In the genomic region with DNA sequence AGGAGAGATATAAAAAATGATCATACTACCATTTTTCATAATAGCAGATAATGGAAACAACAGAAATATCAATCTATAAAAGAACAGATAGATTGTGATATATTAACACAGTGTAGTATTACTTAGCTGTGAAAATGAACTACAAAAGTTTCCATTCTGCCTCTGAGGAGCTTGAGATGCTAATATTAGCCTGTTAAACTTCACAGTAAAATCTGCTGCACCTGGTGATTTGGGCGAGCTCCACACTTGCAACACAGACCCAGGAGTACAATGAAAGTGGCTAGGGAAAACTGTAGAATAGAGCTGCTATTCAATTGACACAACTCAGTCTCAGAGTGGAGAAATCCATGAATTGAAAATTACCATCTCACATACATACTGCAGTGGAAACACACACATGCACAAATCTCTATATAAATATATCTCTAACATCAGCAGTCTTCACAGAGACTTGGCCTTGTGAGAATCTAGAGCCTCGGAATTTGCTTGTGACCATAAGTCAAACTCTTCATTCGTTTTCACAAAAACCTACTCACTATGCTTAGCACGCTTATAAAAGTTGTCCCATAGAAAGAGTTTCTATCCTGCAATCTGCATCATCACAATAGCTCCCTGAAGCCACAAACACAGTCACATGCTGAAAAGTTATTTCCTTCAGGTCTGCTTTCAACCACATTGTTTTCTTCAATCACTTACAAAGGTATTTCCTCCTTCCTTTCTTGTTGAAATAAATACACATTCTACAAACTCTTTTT, we compare ENCODE assay signal across 23 cellular contexts.
DNase-seq lines count a peak whose midpoint lies in the region; ATAC-seq, FAIRE-seq and TF ChIP-seq lines count a peak whose summit lies in the region.
"Had no signal": no experiment of that assay in that cellular context is flagged by ENCODE, and none has a peak within 500 bp of the region (broad histone marks: within the 10 kb centered on the region; RNA-seq: fewer than 3 reads in every experiment).

No MANE protein-coding gene starts in this region.

- DNase-seq in A549 (ENCODE audit: low read depth in 1 of 2, low spot score in 1 of 2) (no peak), H4 (ENCODE audit: low spot score) (peak; percentile 6), cerebellum (ENCODE audit: low spot score) (peak; percentile 40), Karpas-422 (no peak)
- no peak for DNase-seq in activated CD8-positive, alpha-beta memory T cell treated with anti-CD3 and anti-CD28 coated beads for 24 hours
- DNase-seq in activated naive CD8-positive, alpha-beta T cell treated with anti-CD3 and anti-CD28 coated beads for 36 hours = no peak
- DNase-seq: 8988T; Calu3; CD8-positive, alpha-beta T cell; DND-41; EL; H7; HFFc6 had no signal

- 1% methylated on average over 4 of the region's 4 CpGs for WGBS in A549 (ENCODE audit: missing lambda C conversion rate)

- no peak overlapping the region for H3K9ac ChIP-seq in KMS-11
- H3K9ac ChIP-seq in Karpas-422 (ENCODE audit: low read length) = no peak overlapping the region
- H3K9ac ChIP-seq: BLaER1 treated with 17β-estradiol and CSF1 and Interleukin-3, amounts not matched to agents 10 nM and 100 nM had no signal

- no peaks in the 10 kb centered on the region for H3K9me2 ChIP-seq in Karpas-422 (replicated peaks; ENCODE audit: insufficient read depth, low read length)

- peaks cover 4% of the 10 kb centered on the region for H3K9me3 Mint-ChIP-seq in activated naive CD8-positive, alpha-beta T cell treated with anti-CD3 and anti-CD28 coated beads for 36 hours
- H3K9me3 Mint-ChIP-seq: GM23338 had no signal

- H3K27me3 Mint-ChIP-seq in activated naive CD8-positive, alpha-beta T cell treated with anti-CD3 and anti-CD28 coated beads for 36 hours = no peaks in the 10 kb centered on the region
- H3K27me3 Mint-ChIP-seq: B cell, IgD-negative memory B cell had no signal

- no peak for FAIRE-seq in A549 (lab: Jason Lieb, UNC)
- FAIRE-seq: G401.6, GM12892, GM18507, HepG2 had no signal

- POLR2A ChIA-PET in A549 (lab: Yijun Ruan, JAX) = interaction anchor here (0.7 kb wide), 3 partner anchors 37 to 810 kb away, joined by 3 to 5 read pairs (median 4); no protein-coding TSS in a partner anchor

- ATAC-seq in A549 = no peak
- ATAC-seq: CD8-positive, alpha-beta T cell; GM23338; HCT116; HepG2 had no signal

- TF ChIP-seq EP300 in A549 (IDR thresholded peaks at IDR 0.05) = no peak

- no peaks in the 10 kb centered on the region for H3K27me3 ChIP-seq in KMS-11 (ENCODE audit: insufficient read depth, low read depth)
- H3K27me3 ChIP-seq in Karpas-422 (ENCODE audit: low read length) = no peaks in the 10 kb centered on the region
- H3K27me3 ChIP-seq: BLaER1 treated with 17β-estradiol and CSF1 and Interleukin-3, amounts not matched to agents 10 nM and 100 nM had no signal

- no peak overlapping the region for H3K4me3 Mint-ChIP-seq in activated naive CD8-positive, alpha-beta T cell treated with anti-CD3 and anti-CD28 coated beads for 36 hours
- H3K4me3 Mint-ChIP-seq: B cell; CD8-positive, alpha-beta T cell; GM23338; HFFc6; IgD-negative memory B cell had no signal

- H2AFZ ChIP-seq in KMS-11 (ENCODE audit: low read depth) = no peak overlapping the region
- H2AFZ ChIP-seq in Karpas-422 (ENCODE audit: low read length) = no peak overlapping the region
- H2AFZ ChIP-seq: GM23338 had no signal

- H3K36me3 Mint-ChIP-seq in activated naive CD8-positive, alpha-beta T cell treated with anti-CD3 and anti-CD28 coated beads for 36 hours = no peaks in the 10 kb centered on the region
- H3K36me3 Mint-ChIP-seq: CD8-positive, alpha-beta T cell had no signal

- no peaks in the 10 kb centered on the region for H3K36me3 ChIP-seq in KMS-11 (ENCODE audit: insufficient read depth)
- no peaks in the 10 kb centered on the region for H3K36me3 ChIP-seq in Karpas-422 (ENCODE audit: insufficient read depth, low read length)
- H3K36me3 ChIP-seq: BLaER1 treated with 17β-estradiol and CSF1 and Interleukin-3, amounts not matched to agents 10 nM and 100 nM had no signal

- H3K79me2 ChIP-seq in KMS-11 (ENCODE audit: insufficient read depth, low read depth) = no peaks in the 10 kb centered on the region
- no peaks in the 10 kb centered on the region for H3K79me2 ChIP-seq in Karpas-422 (ENCODE audit: low read length)

- TF ChIP-seq POLR2A in A549 (IDR thresholded peaks at IDR 0.05; ENCODE audit: low read length) = no peak

- H4K20me1 ChIP-seq in KMS-11 (ENCODE audit: insufficient read depth) = no peaks in the 10 kb centered on the region
- H4K20me1 ChIP-seq in Karpas-422 (ENCODE audit: insufficient read depth, low read depth, low read length) = no peaks in the 10 kb centered on the region
- H4K20me1 ChIP-seq: BLaER1 treated with 17β-estradiol and CSF1 and Interleukin-3, amounts not matched to agents 10 nM and 100 nM had no signal

- H3K4me2 ChIP-seq in A549 (no peak overlapping the region), KMS-11 (peak overlapping the region; percentile 34), Karpas-422 (ENCODE audit: low read depth, low read length, poor library complexity, severe bottlenecking) (no peak overlapping the region)
- H3K4me2 ChIP-seq: BLaER1 treated with 17β-estradiol and CSF1 and Interleukin-3, amounts not matched to agents 10 nM and 100 nM; GM23338 had no signal

- H3K4me1 ChIP-seq in A549 (no peaks in the 10 kb centered on the region), KMS-11 (ENCODE audit: low read depth, poor library complexity, severe bottlenecking) (peaks cover 21% of the 10 kb centered on the region), Karpas-422 (ENCODE audit: low read length) (no peaks in the 10 kb centered on the region)
- H3K4me1 ChIP-seq: BLaER1 treated with 17β-estradiol and CSF1 and Interleukin-3, amounts not matched to agents 10 nM and 100 nM had no signal

- H3K27ac Mint-ChIP-seq in activated naive CD8-positive, alpha-beta T cell treated with anti-CD3 and anti-CD28 coated beads for 36 hours = no peak overlapping the region
- H3K27ac Mint-ChIP-seq: B cell; CD8-positive, alpha-beta T cell; GM23338; HFFc6 had no signal

- no peak overlapping the region for H3K27ac ChIP-seq in A549
- H3K27ac ChIP-seq in KMS-11 = peak overlapping the region; percentile 37
- H3K27ac ChIP-seq in Karpas-422 (ENCODE audit: low read length) = no peak overlapping the region
- H3K27ac ChIP-seq: BLaER1 treated with 17β-estradiol and CSF1 and Interleukin-3, amounts not matched to agents 10 nM and 100 nM had no signal

- CTCF ChIA-PET in A549 (lab: Yijun Ruan, JAX) = interaction anchor here (0.7 to 1.2 kb wide), 2 partner anchors 9 to 1802 kb away, joined by 3 to 5 read pairs; no protein-coding TSS in a partner anchor

- H3K9me3 ChIP-seq in A549 = no peaks in the 10 kb centered on the region
- H3K9me3 ChIP-seq in Karpas-422 (ENCODE audit: low read length) = no peaks in the 10 kb centered on the region
- H3K9me3 ChIP-seq: BLaER1 treated with 17β-estradiol and CSF1 and Interleukin-3, amounts not matched to agents 10 nM and 100 nM had no signal

- no peaks in the 10 kb centered on the region for H3K4me1 Mint-ChIP-seq in activated naive CD8-positive, alpha-beta T cell treated with anti-CD3 and anti-CD28 coated beads for 36 hours
- H3K4me1 Mint-ChIP-seq: B cell, GM23338, IgD-negative memory B cell had no signal

- TF ChIP-seq CTCF in A549 (IDR thresholded peaks at IDR 0.05) (no peak), KMS-11 (conservative IDR thresholded peaks at IDR 0.05; ENCODE audit: low read depth, low read length) (no peak)

- TF ChIP-seq RAD21 in A549 (conservative IDR thresholded peaks at IDR 0.05 in 1 of 2, IDR thresholded peaks at IDR 0.05 in 1 of 2) = no peak

- H3K4me3 ChIP-seq in A549 (no peak overlapping the region), KMS-11 (IDR thresholded peaks at IDR 0.05; ENCODE audit: insufficient read depth, low read depth, low read length) (no peak overlapping the region), Karpas-422 (ENCODE audit: low read length) (no peak overlapping the region)
- H3K4me3 ChIP-seq: BLaER1 treated with 17β-estradiol and CSF1 and Interleukin-3, amounts not matched to agents 10 nM and 100 nM; GM23338 had no signal

TF ChIP-seq in A549, 52 proteins besides CTCF, POLR2A, EP300 and RAD21:
- 0 out of 2 replicates have a peak, but pooled peaks have one; percentile 52 for TF ChIP-seq RNF2 (IDR thresholded peaks at IDR 0.05; ENCODE audit: borderline replicate concordance, low read depth)
- TF ChIP-seq HOXB5 (CRISPR knock-in tag; IDR thresholded peaks at IDR 0.05) = no peak

Comparison
In these comparisons a context has a peak if more than half of its experiments do, and no peak if none do; other contexts are left out.
1. DNase-seq: peak in H4 (single experiment) and cerebellum (single experiment); none in A549 (0 of 2), Karpas-422 (single experiment), activated CD8-positive, alpha-beta memory T cell treated with anti-CD3 and anti-CD28 coated beads for 24 hours (single experiment) and activated naive CD8-positive, alpha-beta T cell treated with anti-CD3 and anti-CD28 coated beads for 36 hours (single experiment).